ENCODE assay signal across 29 cellular contexts in the genomic region with DNA sequence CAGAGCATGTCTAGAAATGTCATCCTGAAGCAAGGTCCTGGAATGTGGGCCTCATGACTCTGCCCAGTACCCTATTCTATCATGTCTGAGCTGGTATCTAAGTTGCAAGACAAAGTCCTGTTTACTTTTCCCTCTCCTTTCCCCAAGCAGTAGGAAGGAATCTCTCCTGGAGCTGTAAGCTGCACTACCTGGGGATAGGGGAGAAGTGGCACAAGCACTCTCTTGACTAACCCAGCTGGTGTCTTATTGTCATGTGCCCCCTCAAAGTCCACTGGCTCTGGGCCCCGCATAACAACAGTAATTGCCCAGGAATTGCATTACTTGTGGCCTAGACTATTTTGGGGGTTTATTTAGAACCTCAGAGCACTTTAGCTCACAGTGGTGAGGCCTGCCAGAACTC.
"Had no signal": no experiment of that assay in that cellular context is flagged by ENCODE, and none has a peak within 500 bp of the region (broad histone marks: within the 10 kb centered on the region; RNA-seq: fewer than 3 reads in every experiment).

No MANE protein-coding gene starts in this region.

- H3K9me3 ChIP-seq: neutrophil, ovary, right lobe of liver, vagina had no signal

- H3K27me3 ChIP-seq: neutrophil, ovary, right lobe of liver, sigmoid colon, stomach, thyroid gland, tibial nerve, upper lobe of left lung, vagina had no signal

- H3K9ac ChIP-seq: parathyroid adenoma had no signal

- H3K27me3 Mint-ChIP-seq: natural killer cell treated with Interleukin-12 subunit alpha and Interleukin-12 subunit beta and Interleukin-15 and Interleukin-18, amount 100 ng/mL, for 72 hours; progenitor cell of endocrine pancreas; stimulated activated naive B cell treated with anti-CD40 and anti-IgM and Interleukin-4, amounts not matched to agents 10 μg/mL and 1 μg/mL and 100 μg/mL, for 72 hours; stimulated activated naive CD8-positive, alpha-beta T cell treated with anti-CD3 and anti-CD28 coated beads, Interleukin-15, Interleukin-2, amounts not matched to agents 100 ng/mL and 50 ng/mL, for 24 hours had no signal

- H3K27ac ChIP-seq: neutrophil, ovary, parathyroid adenoma, psoas muscle, right lobe of liver, sigmoid colon, stomach, thoracic aorta, thyroid gland, tibial nerve, upper lobe of left lung, vagina had no signal

- DNase-seq: nephron progenitor cell; occipital lobe; ovary; posterior cingulate gyrus; psoas muscle; right cardiac atrium; right lobe of liver; sigmoid colon; small intestine; stimulated activated CD4-positive, alpha-beta T cell treated with anti-CD3 and anti-CD28 coated beads, Interleukin-15, amount 100 ng/mL, for 24 hours; stimulated activated CD4-positive, alpha-beta T cell treated with anti-CD3 and anti-CD28 coated beads, Interleukin-2, amount 100 ng/mL, for 24 hours; stimulated activated CD4-positive, alpha-beta T cell treated with anti-CD3 and anti-CD28 coated beads, Interleukin-2, amount 100 ng/mL, for 48 hours; stimulated activated CD4-positive, alpha-beta T cell treated with anti-CD3 and anti-CD28 coated beads, Interleukin-4, amount 100 ng/mL, for 24 hours; stimulated activated naive B cell treated with anti-CD40 and anti-IgM and Interleukin-4, amounts not matched to agents 10 μg/mL and 1 μg/mL and 100 μg/mL, for 72 hours; stimulated activated naive CD4-positive, alpha-beta T cell treated with Interleukin-2 at 50 U/mL for 16 hours; stomach; thyroid gland; trophoblast cell; upper lobe of left lung had no signal

- H3K4me1 ChIP-seq: parathyroid adenoma, psoas muscle, right lobe of liver, sigmoid colon, stomach, thyroid gland, tibial nerve, upper lobe of left lung, vagina had no signal

- H2AFZ ChIP-seq: parathyroid adenoma had no signal

- ATAC-seq: natural killer cell treated with Interleukin-12 subunit alpha and Interleukin-12 subunit beta and Interleukin-15 and Interleukin-18, amount 100 ng/mL, for 72 hours; psoas muscle; right cardiac atrium; right lobe of liver; stimulated activated effector memory CD8-positive, alpha-beta T cell treated with anti-CD3 and anti-CD28 coated beads, Interleukin-12 subunit alpha, Interleukin-12 subunit beta, amount 100 ng/mL, for 72 hours; stimulated activated naive B cell treated with anti-CD40 and anti-IgM and Interleukin-4, amounts not matched to agents 10 μg/mL and 1 μg/mL and 100 μg/mL, for 72 hours had no signal

- H3K79me2 ChIP-seq: parathyroid adenoma had no signal

- H3K36me3 ChIP-seq: neutrophil, ovary, right lobe of liver, sigmoid colon, stomach, thoracic aorta, thyroid gland, tibial nerve, upper lobe of left lung, vagina had no signal

- H3K27ac Mint-ChIP-seq: natural killer cell treated with Interleukin-12 subunit alpha and Interleukin-12 subunit beta and Interleukin-15 and Interleukin-18, amount 100 ng/mL, for 72 hours; nephron progenitor cell; progenitor cell of endocrine pancreas; stimulated activated effector memory CD8-positive, alpha-beta T cell treated with anti-CD3 and anti-CD28 coated beads, Interleukin-12 subunit alpha, Interleukin-12 subunit beta, amount 100 ng/mL, for 72 hours; stimulated activated naive B cell treated with anti-CD40 and anti-IgM and Interleukin-4, amounts not matched to agents 10 μg/mL and 1 μg/mL and 100 μg/mL, for 72 hours; stimulated activated naive CD8-positive, alpha-beta T cell treated with anti-CD3 and anti-CD28 coated beads, Interleukin-15, Interleukin-2, amounts not matched to agents 100 ng/mL and 50 ng/mL, for 24 hours had no signal

- H3K36me3 Mint-ChIP-seq: stimulated activated effector memory CD8-positive, alpha-beta T cell treated with anti-CD3 and anti-CD28 coated beads, Interleukin-12 subunit alpha, Interleukin-12 subunit beta, amount 100 ng/mL, for 72 hours; stimulated activated naive B cell treated with anti-CD40 and anti-IgM and Interleukin-4, amounts not matched to agents 10 μg/mL and 1 μg/mL and 100 μg/mL, for 72 hours had no signal

- H3K4me3 Mint-ChIP-seq: natural killer cell treated with Interleukin-12 subunit alpha and Interleukin-12 subunit beta and Interleukin-15 and Interleukin-18, amount 100 ng/mL, for 72 hours; nephron progenitor cell; neural crest cell; stimulated activated effector memory CD8-positive, alpha-beta T cell treated with anti-CD3 and anti-CD28 coated beads, Interleukin-12 subunit alpha, Interleukin-12 subunit beta, amount 100 ng/mL, for 72 hours; stimulated activated naive B cell treated with anti-CD40 and anti-IgM and Interleukin-4, amounts not matched to agents 10 μg/mL and 1 μg/mL and 100 μg/mL, for 72 hours; stimulated activated naive CD8-positive, alpha-beta T cell treated with anti-CD3 and anti-CD28 coated beads, Interleukin-15, Interleukin-2, amounts not matched to agents 100 ng/mL and 50 ng/mL, for 24 hours had no signal

- H3K4me1 Mint-ChIP-seq: nephron progenitor cell; neural crest cell; stimulated activated effector memory CD8-positive, alpha-beta T cell treated with anti-CD3 and anti-CD28 coated beads, Interleukin-12 subunit alpha, Interleukin-12 subunit beta, amount 100 ng/mL, for 72 hours; stimulated activated naive B cell treated with anti-CD40 and anti-IgM and Interleukin-4, amounts not matched to agents 10 μg/mL and 1 μg/mL and 100 μg/mL, for 72 hours had no signal

- H3K4me3 ChIP-seq: ovary, psoas muscle, right lobe of liver, sigmoid colon, stomach, thoracic aorta, thyroid gland, tibial nerve, upper lobe of left lung, vagina had no signal
